ENCODE assay signal across 8 cellular contexts in genomic region chr17:3723556-3724372, GRCh38. TPM values are rescaled to one million over a fixed set of nuclear protein-coding genes. Genes with fewer than 3 reads are reported as not detected.
A peak's percentile ranks its signal among the peaks of the same experiment; 100 is the strongest.
DNase-seq lines count a peak whose midpoint lies in the region; ATAC-seq lines count a peak whose summit lies in the region.

HASPIN (plus strand) TSS chr17:3723903; CDS start chr17:3723936, 33 bp downstream.

- H2AK5ac ChIP-seq in mesendoderm (ENCODE audit: low read length): no peak within 1 kb of the TSS

- peak within 1 kb of the TSS; percentile 96 for H3K9ac ChIP-seq in mesendoderm (ENCODE audit: low read length)

- peak within 1 kb of the TSS; percentile 91 for H4K8ac ChIP-seq in mesendoderm (ENCODE audit: low read depth, low read length)

- H3K4me1 Mint-ChIP-seq in effector memory CD8-positive, alpha-beta T cell (ENCODE audit: low read depth in 2 of 2): peaks cover 18 to 24% of the 10 kb centered on the region in 2 donors

- peak within 1 kb of the TSS; percentile 57 for H3K27ac ChIP-seq in mesendoderm (ENCODE audit: low read depth, low read length)

- DNase-seq in CMK (ENCODE audit: low read depth): peak; percentile 45
- peak; percentile 60 for DNase-seq in HS-27A (ENCODE audit: low read depth)
- peak; percentile 66 for DNase-seq in NK-92 treated with Interleukin-12 subunit alpha and Interleukin-12 subunit beta, amount 100 ng/mL, for 24 hours (lab: John Stamatoyannopoulos, UW)
- peak; percentile 81 to 82 for DNase-seq in activated CD8-positive, alpha-beta memory T cell treated with anti-CD3 and anti-CD28 coated beads for 4 hours (ENCODE audit: low read depth in 2 of 2)
- peak; percentile 88 to 90 (median 90) for DNase-seq in effector memory CD8-positive, alpha-beta T cell
- peak; percentile 93 for DNase-seq in mesendoderm
- peak; percentile 77 for DNase-seq in stimulated activated CD8-positive, alpha-beta memory T cell treated with anti-CD3 and anti-CD28 coated beads, Interleukin-15, amount 100 ng/mL, for 1 hour (ENCODE audit: low read depth)

- H2BK5ac ChIP-seq in mesendoderm (ENCODE audit: low read length): peak within 1 kb of the TSS; percentile 87

- H3K4me3 Mint-ChIP-seq in effector memory CD8-positive, alpha-beta T cell: peak within 1 kb of the TSS; percentile 69 to 87

- H3K36me3 ChIP-seq in mesendoderm (ENCODE audit: control insufficient read depth, insufficient read depth, low read length): peaks cover 11% of the 10 kb centered on the region

- peak within 1 kb of the TSS; percentile 53 to 70 for H3K27ac Mint-ChIP-seq in effector memory CD8-positive, alpha-beta T cell

- no peak within 1 kb of the TSS for H2BK15ac ChIP-seq in mesendoderm (replicated peaks; ENCODE audit: low read depth)

- no CpG with 5 or more reads among the region's 98 CpGs for WGBS in mesendoderm (ENCODE audit: extremely low coverage, insufficient coverage, low lambda C conversion rate)

- peaks cover 39% of the 10 kb centered on the region for H3K36me3 Mint-ChIP-seq in effector memory CD8-positive, alpha-beta T cell (ENCODE audit: insufficient read depth)

- no peak within 1 kb of the TSS for H4K5ac ChIP-seq in mesendoderm (ENCODE audit: low read length)

- H3K27me3 Mint-ChIP-seq in effector memory CD8-positive, alpha-beta T cell: no peaks in the 10 kb centered on the region

- peak within 1 kb of the TSS; percentile 95 for H3K23ac ChIP-seq in mesendoderm (ENCODE audit: low read length)

- peak within 1 kb of the TSS; percentile 66 for H3K4me2 ChIP-seq in mesendoderm (ENCODE audit: low read length)

- peaks cover 20% of the 10 kb centered on the region for H3K79me1 ChIP-seq in mesendoderm (ENCODE audit: low read length)

- H3K4ac ChIP-seq in mesendoderm (ENCODE audit: low read depth, low read length): no peak within 1 kb of the TSS

- peak; percentile 71 for ATAC-seq in GM19463 (IDR thresholded peaks at IDR 0.05; ENCODE audit: unreplicated experiment)
- peak; percentile 95 for ATAC-seq in effector memory CD8-positive, alpha-beta T cell (replicated peaks)

- H3K18ac ChIP-seq in mesendoderm (ENCODE audit: low read length): peak within 1 kb of the TSS; percentile 46

- no peaks in the 10 kb centered on the region for H3K27me3 ChIP-seq in mesendoderm (ENCODE audit: insufficient read depth, low read length, poor library complexity)

- H3K79me2 ChIP-seq in mesendoderm (ENCODE audit: control insufficient read depth, insufficient read depth, low read length): peaks cover 27% of the 10 kb centered on the region

- no peaks in the 10 kb centered on the region for H3K4me1 ChIP-seq in mesendoderm (ENCODE audit: control insufficient read depth, low read depth, low read length)

- H3K56ac ChIP-seq in mesendoderm (ENCODE audit: low read length): peak within 1 kb of the TSS; percentile 100

- H3K9me3 Mint-ChIP-seq in effector memory CD8-positive, alpha-beta T cell: no peaks in the 10 kb centered on the region

- no peak within 1 kb of the TSS for H2BK120ac ChIP-seq in mesendoderm (ENCODE audit: low read depth, low read length)

- peak within 1 kb of the TSS; percentile 92 for H3K4me3 ChIP-seq in mesendoderm (ENCODE audit: low read length)

RNA-seq across cellular contexts. Expression of gene HASPIN, which starts in this region (rescaled TPM):
- polyA plus RNA-seq in mesendoderm (2013, experiment 1 of 2): 13.2 TPM
- polyA plus RNA-seq in mesendoderm (2013, experiment 2 of 2): 12.8 TPM

Comparison
In these comparisons a context has a peak if more than half of its experiments do, and no peak if none do; other contexts are left out.
1. Peak in every context shown above with its lines: DNase-seq, ATAC-seq, H3K4me3 ChIP-seq and H3K27ac ChIP-seq.